ENCODE assay signal across 11 cellular contexts in the genomic region with DNA sequence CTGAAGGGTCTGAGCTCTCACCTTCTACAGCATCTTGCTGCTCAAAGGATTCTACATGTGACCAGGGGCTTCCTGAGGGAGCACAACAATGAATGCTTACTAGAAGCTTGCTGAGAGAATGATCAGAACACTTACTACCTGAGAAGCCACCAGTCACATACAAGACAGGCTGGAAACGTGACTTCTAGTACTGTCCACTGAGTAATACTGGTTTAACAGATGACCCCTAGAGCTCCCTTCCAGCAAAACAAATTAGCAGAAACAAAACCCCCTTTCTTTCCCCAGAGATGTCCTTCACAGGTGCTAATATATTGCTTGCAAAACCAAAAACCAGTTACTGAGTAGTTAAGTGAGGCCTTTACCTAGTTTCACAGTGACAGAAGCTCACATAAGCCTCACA. TPM values are rescaled to one million over a fixed set of nuclear protein-coding genes. Genes with fewer than 3 reads are reported as not detected.
DNase-seq lines count a peak whose midpoint lies in the region; ATAC-seq, FAIRE-seq and TF ChIP-seq lines count a peak whose summit lies in the region.
"Had no signal": no experiment of that assay in that cellular context is flagged by ENCODE, and none has a peak within 500 bp of the region (broad histone marks: within the 10 kb centered on the region; RNA-seq: fewer than 3 reads in every experiment).

No MANE protein-coding gene starts in this region.

- no peak for DNase-seq in left ventricle myocardium inferior
- DNase-seq in cardiac septum (ENCODE audit: low spot score), result no peak
- no peak for DNase-seq in PC-9
- DNase-seq in endothelial cell of umbilical vein (ENCODE audit: low read depth, low spot score), result no peak
- no peak for DNase-seq in tibial artery
- no peak for DNase-seq in left colon
- DNase-seq in effector CD4-positive, alpha-beta T cell, result no peak
- DNase-seq in SKM-1 treated with dmso at 0.1 percent for 144 hours (lab: John Stamatoyannopoulos, UW; ENCODE audit: unreplicated experiment), result no peak
- DNase-seq: activated effector memory CD4-positive, alpha-beta T cell treated with anti-CD3 and anti-CD28 coated beads, Interleukin-2, amount 50 U/mL, for 16 hours; stimulated activated CD8-positive, alpha-beta memory T cell treated with anti-CD3 and anti-CD28 coated beads, Interleukin-4, amount 100 ng/mL, for 48 hours; T1000 had no signal

- H2AFZ ChIP-seq in PC-9 (no peak overlapping the region), endothelial cell of umbilical vein (ENCODE audit: low read depth, low read length) (no peak overlapping the region)

- FAIRE-seq in endothelial cell of umbilical vein (lab: Jason Lieb, UNC), result no peak

- H3K9me3 ChIP-seq in left ventricle myocardium inferior (replicated peaks) (no peaks in the 10 kb centered on the region), PC-9 (ENCODE audit: insufficient read depth, low read depth) (no peaks in the 10 kb centered on the region), endothelial cell of umbilical vein (replicated peaks; ENCODE audit: control insufficient read depth, insufficient read depth, low read length) (no peaks in the 10 kb centered on the region), tibial artery (no peaks in the 10 kb centered on the region)

- H3K36me3 ChIP-seq in left ventricle myocardium inferior, result no peaks in the 10 kb centered on the region
- H3K36me3 ChIP-seq in PC-9 (ENCODE audit: low read depth), result peaks cover 9% of the 10 kb centered on the region
- H3K36me3 ChIP-seq in endothelial cell of umbilical vein (ENCODE audit: control insufficient read depth in 2 of 2, extremely low read depth in 1 of 2, insufficient read depth in 2 of 2, low read length in 2 of 2), result no peaks in the 10 kb centered on the region
- no peaks in the 10 kb centered on the region for H3K36me3 ChIP-seq in tibial artery

- H4K20me1 ChIP-seq in PC-9 (ENCODE audit: insufficient read depth), result peaks cover 43% of the 10 kb centered on the region
- no peaks in the 10 kb centered on the region for H4K20me1 ChIP-seq in endothelial cell of umbilical vein (replicated peaks; ENCODE audit: control insufficient read depth, extremely low read depth, insufficient read depth, low read length)

- H3K4me3 ChIP-seq in left ventricle myocardium inferior (peak overlapping the region; percentile 97), PC-9 (peak overlapping the region; percentile 99; the same call in 1 of the 2 replicates), endothelial cell of umbilical vein (replicated peaks in 1 of 3; ENCODE audit: insufficient read depth in 1 of 3, low read depth in 1 of 3, low read length in 3 of 3) (no peak overlapping the region), tibial artery (peak overlapping the region; percentile 73 to 77)

- CTCF ChIA-PET in PC-9 (lab: Charles Lee) (interaction anchor here (0.6 kb wide), 1 partner anchor 542 kb away, joined by 3 read pairs; no protein-coding TSS in a partner anchor), endothelial cell of umbilical vein (lab: Charles Lee) (interaction anchor here (0.6 to 7.4 kb wide), 3 partner anchors 9 to 65 kb away, joined by 3 to 69 read pairs (median 3); partner anchors contain the start of gene ABCB10)

- TF ChIP-seq CTCF in left ventricle myocardium inferior (IDR thresholded peaks at IDR 0.05; ENCODE audit: borderline replicate concordance) (no peak), PC-9 (conservative IDR thresholded peaks at IDR 0.05) (no peak), endothelial cell of umbilical vein (IDR thresholded peaks at IDR 0.05; ENCODE audit: extremely low read depth in 1 of 2, insufficient read depth in 1 of 2, low read depth in 1 of 2, low read length in 2 of 2) (no peak), tibial artery (IDR thresholded peaks at IDR 0.05) (no peak)

- peaks cover 75% of the 10 kb centered on the region for H3K4me1 ChIP-seq in left ventricle myocardium inferior
- peaks cover 22% of the 10 kb centered on the region for H3K4me1 ChIP-seq in PC-9 (replicated peaks; ENCODE audit: insufficient read depth)
- H3K4me1 ChIP-seq in endothelial cell of umbilical vein (ENCODE audit: control insufficient read depth, extremely low read depth, insufficient read depth, low read length), result peaks cover 16% of the 10 kb centered on the region
- H3K4me1 ChIP-seq in tibial artery, result peaks cover 0 to 75% (median 38%) of the 10 kb centered on the region in 4 donors

- POLR2A ChIA-PET in PC-9 (lab: Charles Lee; ENCODE audit: unreplicated experiment), result no interaction called here
- POLR2A ChIA-PET in endothelial cell of umbilical vein (lab: Charles Lee), result no interaction called here

- H3F3A ChIP-seq in PC-9 (ENCODE audit: insufficient read depth, low read depth), result peaks cover 15% of the 10 kb centered on the region; the same call in 1 of the 2 replicates

- no peaks in the 10 kb centered on the region for H3K9me2 ChIP-seq in PC-9 (ENCODE audit: insufficient read depth)

- BruUV-seq in PC-9 (replicated peaks; lab: Mats Ljungman, UMichigan) (no TSS peak), endothelial cell of umbilical vein (replicated peaks; lab: Mats Ljungman, UMichigan) (TSS peak; percentile 20)

- no peak overlapping the region for H3K9ac ChIP-seq in endothelial cell of umbilical vein (replicated peaks; ENCODE audit: extremely low read depth, insufficient read depth, low read length)

- H3K27ac ChIP-seq in left ventricle myocardium inferior (replicated peaks) (no peak overlapping the region), PC-9 (no peak overlapping the region), endothelial cell of umbilical vein (ENCODE audit: insufficient read depth, low read depth, low read length) (no peak overlapping the region), tibial artery (peak overlapping the region; percentile 78 to 91)

- peak overlapping the region; percentile 96 for H3K4me2 ChIP-seq in PC-9
- H3K4me2 ChIP-seq in endothelial cell of umbilical vein (ENCODE audit: insufficient read depth, low read length), result no peak overlapping the region

- ATAC-seq in left colon, result no peak

- intact Hi-C loops in left ventricle myocardium inferior (cut with micrococcal nuclease), result loop anchor here (10.0 kb wide), 1 partner anchor 59 kb away; no protein-coding TSS in a partner anchor
- intact Hi-C loops in cardiac septum (cut with DNase I), result no loop called here
- intact Hi-C loops in PC-9 (cut with micrococcal nuclease; ENCODE audit: unreplicated experiment), result no loop called here
- intact Hi-C loops in endothelial cell of umbilical vein (cut with micrococcal nuclease), result no loop called here
- intact Hi-C loops in tibial artery (cut with DNase I; ENCODE audit: low total_unique reads), result no loop called here
- intact Hi-C loops in left colon (cut with DNase I, micrococcal nuclease), result loop anchor here in 1 of 2 donors (10.0 kb wide), 1 partner anchor 69 kb away; the partner anchor contains the start of gene ABCB10

- dilution Hi-C loops in endothelial cell of umbilical vein (cut with MboI; ENCODE audit: extremely low pct_ligation_motif_present, low sequenced_read_pairs), result no loop called here

- H3K79me2 ChIP-seq in PC-9 (ENCODE audit: low read depth), result peaks cover 89% of the 10 kb centered on the region
- peaks cover 89% of the 10 kb centered on the region for H3K79me2 ChIP-seq in endothelial cell of umbilical vein (ENCODE audit: control insufficient read depth, insufficient read depth, low read length)

- TF ChIP-seq POLR2A in endothelial cell of umbilical vein (IDR thresholded peaks at IDR 0.05; ENCODE audit: low read depth, low read length), result no peak

- no peaks in the 10 kb centered on the region for H3K27me3 ChIP-seq in left ventricle myocardium inferior (ENCODE audit: low read depth)
- no peaks in the 10 kb centered on the region for H3K27me3 ChIP-seq in PC-9 (ENCODE audit: insufficient read depth, low read depth)
- no peaks in the 10 kb centered on the region for H3K27me3 ChIP-seq in endothelial cell of umbilical vein (ENCODE audit: control insufficient read depth in 2 of 2, insufficient read depth in 2 of 2, low read length in 2 of 2)
- H3K27me3 ChIP-seq in tibial artery, result no peaks in the 10 kb centered on the region

- no peaks in the 10 kb centered on the region for H3K9me1 ChIP-seq in endothelial cell of umbilical vein (replicated peaks; ENCODE audit: control insufficient read depth, extremely low read depth, insufficient read depth, low read length)

TF ChIP-seq in endothelial cell of umbilical vein, 7 proteins besides CTCF, POLR2A, EP300 and RAD21 (continues in another document):
- TF ChIP-seq FOS (IDR thresholded peaks at IDR 0.05; ENCODE audit: borderline replicate concordance, insufficient read depth, low read length) (no peak), POLR2AphosphoS5 (IDR thresholded peaks at IDR 0.05; ENCODE audit: insufficient read depth, low read depth, low read length) (no peak), GATA2 (IDR thresholded peaks at IDR 0.05; ENCODE audit: insufficient read depth, insufficient read length, low read depth, low read length) (no peak)
- TF ChIP-seq, protein P1, sequence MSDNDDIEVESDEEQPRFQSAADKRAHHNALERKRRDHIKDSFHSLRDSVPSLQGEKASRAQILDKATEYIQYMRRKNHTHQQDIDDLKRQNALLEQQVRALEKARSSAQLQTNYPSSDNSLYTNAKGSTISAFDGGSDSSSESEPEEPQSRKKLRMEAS (IDR thresholded peaks at IDR 0.05; ENCODE audit: insufficient read depth, insufficient read length), result no peak

RNA-seq across cellular contexts. Expression of gene TAF5L, which starts 2.1 kb away (rescaled TPM):
- 9.3 TPM for total RNA-seq in left ventricle myocardium inferior
- 12.5 TPM for total RNA-seq in cardiac septum
- total RNA-seq in PC-9 (2021), result 12.1 and 16.4 TPM in 2 replicates
- 20.3 and 24.8 TPM in 2 replicates for total RNA-seq in endothelial cell of umbilical vein
- polyA plus RNA-seq in endothelial cell of umbilical vein, result 19.7 and 21.1 TPM in 2 replicates
- 20.0 and 21.0 TPM in 2 replicates for polyA plus RNA-seq in endothelial cell of umbilical vein (2011; cell fraction: cytosol; rRNA removed)
- 29.7 and 30.2 TPM in 2 replicates for polyA plus RNA-seq in endothelial cell of umbilical vein (2011; cell fraction: nucleus; rRNA removed)
- polyA plus RNA-seq in endothelial cell of umbilical vein (2012), result 12.1 and 17.9 TPM in 2 replicates
- 31.6 and 42.2 TPM in 2 replicates for polyA minus RNA-seq in endothelial cell of umbilical vein
- polyA minus RNA-seq in endothelial cell of umbilical vein (2011; cell fraction: cytosol; rRNA and poly(A)+ RNA removed), result 16.0 TPM
- 15.8 and 22.1 TPM in 2 replicates for polyA minus RNA-seq in endothelial cell of umbilical vein (2011; cell fraction: nucleus; rRNA and poly(A)+ RNA removed)
- total RNA-seq in left colon, result 10 to 100 TPM; 24.2 to 24.6 TPM

RNA-seq across cellular contexts. Expression of gene URB2, which starts 2.2 kb away (rescaled TPM):
- total RNA-seq in left ventricle myocardium inferior (3.5 TPM), cardiac septum (5.5 TPM), PC-9 (2021) (6.6 and 7.7 TPM in 2 replicates), endothelial cell of umbilical vein (12.4 and 12.7 TPM in 2 replicates), left colon (1 to 10 TPM; 5.0 to 7.4 TPM)
- 4.3 and 4.7 TPM in 2 replicates for polyA plus RNA-seq in endothelial cell of umbilical vein
- 4.7 and 4.8 TPM in 2 replicates for polyA plus RNA-seq in endothelial cell of umbilical vein (2011; cell fraction: cytosol; rRNA removed)
- polyA plus RNA-seq in endothelial cell of umbilical vein (2011; cell fraction: nucleus; rRNA removed), result 9.7 and 10.6 TPM in 2 replicates
- 4.8 and 7.2 TPM in 2 replicates for polyA plus RNA-seq in endothelial cell of umbilical vein (2012)
- 14.9 and 15.4 TPM in 2 replicates for polyA minus RNA-seq in endothelial cell of umbilical vein
- 20.4 TPM for polyA minus RNA-seq in endothelial cell of umbilical vein (2011; cell fraction: cytosol; rRNA and poly(A)+ RNA removed)
- 12.4 and 16.0 TPM in 2 replicates for polyA minus RNA-seq in endothelial cell of umbilical vein (2011; cell fraction: nucleus; rRNA and poly(A)+ RNA removed)

Comparison
In these comparisons a context has a peak if more than half of its experiments do, and no peak if none do; other contexts are left out.
1. H3K27ac ChIP-seq: peak in tibial artery (2 of 2); none in left ventricle myocardium inferior (single experiment), PC-9 (single experiment) and endothelial cell of umbilical vein (single experiment).
2. H3K4me3 ChIP-seq: peak in left ventricle myocardium inferior (single experiment), PC-9 (single experiment) and tibial artery (2 of 2); none in endothelial cell of umbilical vein (0 of 3).